Comparison of ENCODE assay signal across 2 cellular contexts in the genomic region with DNA sequence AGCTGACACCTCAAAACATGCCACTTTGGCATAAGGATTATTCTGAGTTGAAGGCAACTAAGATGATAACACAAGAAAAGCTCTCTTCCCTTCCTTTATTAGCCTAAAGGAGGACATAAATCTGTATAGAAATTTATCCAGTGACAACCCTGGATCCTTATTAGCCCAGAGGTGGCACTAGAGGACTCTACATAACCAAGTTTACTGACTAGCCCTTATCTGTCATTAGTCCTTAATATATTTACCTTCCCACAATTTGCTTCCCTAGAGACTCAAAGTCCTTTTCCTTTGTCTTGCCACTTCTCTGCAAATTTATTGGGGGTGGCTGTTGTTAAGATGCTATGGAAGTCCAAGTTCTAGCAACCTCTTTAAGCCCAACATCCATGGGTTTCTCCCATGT.
TF ChIP-seq lines count a peak whose summit lies in the region.

No MANE protein-coding gene starts in this region.

TF ChIP-seq in HCT116, 20 proteins besides CTCF, POLR2A, EP300 and RAD21:
- TF ChIP-seq EZH2phosphoT487 (IDR thresholded peaks at IDR 0.05; ENCODE audit: borderline replicate concordance) = no peak
- no peak for TF ChIP-seq CBX3 (IDR thresholded peaks at IDR 0.05; ENCODE audit: low read depth)
- no peak for TF ChIP-seq SP1 (IDR thresholded peaks at IDR 0.05; ENCODE audit: low read depth)
- TF ChIP-seq ZFX (IDR thresholded peaks at IDR 0.05) = no peak
- no peak for TF ChIP-seq TCF7L2 (IDR thresholded peaks at IDR 0.05; ENCODE audit: borderline replicate concordance, extremely low read depth, insufficient read depth, insufficient read length)
- no peak for TF ChIP-seq FOSL1 (IDR thresholded peaks at IDR 0.05; ENCODE audit: low read depth)
- no peak for TF ChIP-seq SRF (IDR thresholded peaks at IDR 0.05; ENCODE audit: low read depth)
- no peak for TF ChIP-seq ATF3 (IDR thresholded peaks at IDR 0.05)
- no peak for TF ChIP-seq SIN3A (IDR thresholded peaks at IDR 0.05; ENCODE audit: low read depth)
- no peak for TF ChIP-seq JUND (IDR thresholded peaks at IDR 0.05)
- TF ChIP-seq MAX (IDR thresholded peaks at IDR 0.05) = no peak
- TF ChIP-seq EGR1 (IDR thresholded peaks at IDR 0.05; ENCODE audit: low read depth) = no peak
- no peak for TF ChIP-seq REST (IDR thresholded peaks at IDR 0.05; ENCODE audit: low read depth)
- TF ChIP-seq, protein P1, sequence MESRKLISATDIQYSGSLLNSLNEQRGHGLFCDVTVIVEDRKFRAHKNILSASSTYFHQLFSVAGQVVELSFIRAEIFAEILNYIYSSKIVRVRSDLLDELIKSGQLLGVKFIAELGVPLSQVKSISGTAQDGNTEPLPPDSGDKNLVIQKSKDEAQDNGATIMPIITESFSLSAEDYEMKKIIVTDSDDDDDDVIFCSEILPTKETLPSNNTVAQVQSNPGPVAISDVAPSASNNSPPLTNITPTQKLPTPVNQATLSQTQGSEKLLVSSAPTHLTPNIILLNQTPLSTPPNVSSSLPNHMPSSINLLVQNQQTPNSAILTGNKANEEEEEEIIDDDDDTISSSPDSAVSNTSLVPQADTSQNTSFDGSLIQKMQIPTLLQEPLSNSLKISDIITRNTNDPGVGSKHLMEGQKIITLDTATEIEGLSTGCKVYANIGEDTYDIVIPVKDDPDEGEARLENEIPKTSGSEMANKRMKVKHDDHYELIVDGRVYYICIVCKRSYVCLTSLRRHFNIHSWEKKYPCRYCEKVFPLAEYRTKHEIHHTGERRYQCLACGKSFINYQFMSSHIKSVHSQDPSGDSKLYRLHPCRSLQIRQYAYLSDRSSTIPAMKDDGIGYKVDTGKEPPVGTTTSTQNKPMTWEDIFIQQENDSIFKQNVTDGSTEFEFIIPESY (IDR thresholded peaks at IDR 0.05; ENCODE audit: extremely low read depth, insufficient replicate concordance, low read length) = no peak
- TF ChIP-seq ELF1 (IDR thresholded peaks at IDR 0.05; ENCODE audit: borderline replicate concordance, low read depth) = no peak
- no peak for TF ChIP-seq POLR2AphosphoS5 (IDR thresholded peaks at IDR 0.05; ENCODE audit: low read depth, low read length)
- TF ChIP-seq CEBPB (IDR thresholded peaks at IDR 0.05; ENCODE audit: low read depth) = no peak
- no peak for TF ChIP-seq ZNF274 (IDR thresholded peaks at IDR 0.05; ENCODE audit: low read depth, low read length)
- TF ChIP-seq YY1 (IDR thresholded peaks at IDR 0.05; ENCODE audit: extremely low read depth, insufficient replicate concordance, low read depth, low read length) = no peak

TF ChIP-seq in HepG2, 621 proteins besides CTCF, POLR2A, EP300 and RAD21:
- TF ChIP-seq HNF4A (CRISPR knock-in tag; IDR thresholded peaks at IDR 0.05) (peak; percentile 10; the same call in 1 of the 2 replicates), SATB2 (CRISPR knock-in tag; IDR thresholded peaks at IDR 0.05) (peak; percentile 88), ZNF670 (CRISPR knock-in tag; IDR thresholded peaks at IDR 0.05; ENCODE audit: borderline replicate concordance) (no peak), STAG1 (CRISPR knock-in tag; IDR thresholded peaks at IDR 0.05) (peak; percentile 41)
